Comparison of ENCODE assay signal across 8 cellular contexts in genomic region chr14:23153891-23154796, GRCh38. TPM values are rescaled to one million over a fixed set of nuclear protein-coding genes. Genes with fewer than 3 reads are reported as not detected.
DNase-seq lines count a peak whose midpoint lies in the region; ATAC-seq and TF ChIP-seq lines count a peak whose summit lies in the region.

No MANE protein-coding gene starts in this region.

- H3K4me1 ChIP-seq in mesendoderm (ENCODE audit: control insufficient read depth, low read depth, low read length) (peaks cover 10% of the 10 kb centered on the region), urinary bladder (ENCODE audit: insufficient read depth) (peaks cover 3% of the 10 kb centered on the region)

- no peak overlapping the region for H2BK120ac ChIP-seq in mesendoderm (ENCODE audit: low read depth, low read length)

- H3K4me2 ChIP-seq in mesendoderm (ENCODE audit: low read length): no peak overlapping the region

- peaks cover 27% of the 10 kb centered on the region for H3K4me1 Mint-ChIP-seq in CD14-positive monocyte
- peaks cover 74% of the 10 kb centered on the region for H3K4me1 Mint-ChIP-seq in dendritic cell treated with granulocyte-macrophage colony-stimulating factor and Interleukin-4, amounts not matched to agents 40 ng/mL and 50 ng/mL, for 4 days (ENCODE audit: low read depth)

- H3K79me1 ChIP-seq in mesendoderm (ENCODE audit: low read length): no peaks in the 10 kb centered on the region

- H3K18ac ChIP-seq in mesendoderm (ENCODE audit: low read length): peak overlapping the region; percentile 39

- no peak overlapping the region for H3K23ac ChIP-seq in mesendoderm (ENCODE audit: low read length)

- no peaks in the 10 kb centered on the region for H3K79me2 ChIP-seq in mesendoderm (ENCODE audit: control insufficient read depth, insufficient read depth, low read length)

- no peak overlapping the region for H2BK15ac ChIP-seq in mesendoderm (replicated peaks; ENCODE audit: low read depth)

- no peak overlapping the region for H3K4me3 ChIP-seq in mesendoderm (ENCODE audit: low read length)
- peak overlapping the region; percentile 33 for H3K4me3 ChIP-seq in urinary bladder (ENCODE audit: low read depth, low read length)

- no peaks in the 10 kb centered on the region for H3K36me3 Mint-ChIP-seq in CD14-positive monocyte
- H3K36me3 Mint-ChIP-seq in dendritic cell treated with granulocyte-macrophage colony-stimulating factor and Interleukin-4, amounts not matched to agents 40 ng/mL and 50 ng/mL, for 4 days (ENCODE audit: low read depth): peaks cover 88% of the 10 kb centered on the region

- no peaks in the 10 kb centered on the region for H3K36me3 ChIP-seq in mesendoderm (ENCODE audit: control insufficient read depth, insufficient read depth, low read length)
- H3K36me3 ChIP-seq in urinary bladder (ENCODE audit: insufficient read depth): no peaks in the 10 kb centered on the region

- H3K56ac ChIP-seq in mesendoderm (ENCODE audit: low read length): peak overlapping the region; percentile 50

- no peaks in the 10 kb centered on the region for H3K27me3 ChIP-seq in mesendoderm (ENCODE audit: insufficient read depth, low read length, poor library complexity)

- no peak overlapping the region for H3K4ac ChIP-seq in mesendoderm (ENCODE audit: low read depth, low read length)

- H3K9me3 Mint-ChIP-seq in CD14-positive monocyte: peaks cover 0 to 2% (median 0%) of the 10 kb centered on the region in 7 donors
- H3K9me3 Mint-ChIP-seq in dendritic cell treated with granulocyte-macrophage colony-stimulating factor and Interleukin-4, amounts not matched to agents 40 ng/mL and 50 ng/mL, for 4 days: no peaks in the 10 kb centered on the region

- no peak overlapping the region for H3K27ac ChIP-seq in mesendoderm (ENCODE audit: low read depth, low read length)
- peak overlapping the region; percentile 97 for H3K27ac ChIP-seq in urinary bladder (ENCODE audit: low read depth)

- peak overlapping the region in 6 of 7 donors; percentile 12 to 85 (median 72) for H3K27ac Mint-ChIP-seq in CD14-positive monocyte
- peak overlapping the region; percentile 91 for H3K27ac Mint-ChIP-seq in dendritic cell treated with granulocyte-macrophage colony-stimulating factor and Interleukin-4, amounts not matched to agents 40 ng/mL and 50 ng/mL, for 4 days

- no peak for TF ChIP-seq CTCF in CD14-positive monocyte (IDR thresholded peaks at IDR 0.05)

- peak overlapping the region; percentile 52 for H3K4me3 Mint-ChIP-seq in CD14-positive monocyte
- H3K4me3 Mint-ChIP-seq in dendritic cell treated with granulocyte-macrophage colony-stimulating factor and Interleukin-4, amounts not matched to agents 40 ng/mL and 50 ng/mL, for 4 days: peak overlapping the region; percentile 73

- ATAC-seq in HG02981 (IDR thresholded peaks at IDR 0.05; ENCODE audit: unreplicated experiment): no peak

- peaks cover 0 to 3% (median 0%) of the 10 kb centered on the region in 3 donors for H3K27me3 Mint-ChIP-seq in CD14-positive monocyte (ENCODE audit: low read depth in 3 of 3)
- no peaks in the 10 kb centered on the region for H3K27me3 Mint-ChIP-seq in dendritic cell treated with granulocyte-macrophage colony-stimulating factor and Interleukin-4, amounts not matched to agents 40 ng/mL and 50 ng/mL, for 4 days

- DNase-seq in CD14-positive monocyte (ENCODE audit: low spot score) (no peak), NCI-H2171 (lab: John Stamatoyannopoulos, UW) (peak; percentile 19), mesendoderm (peak; percentile 72), NCI-H2081 (lab: John Stamatoyannopoulos, UW) (no peak), NCI-H526 treated with DMSO at 0.1 percent for 48 hours (lab: John Stamatoyannopoulos, UW) (no peak)

- no peak overlapping the region for H2AK5ac ChIP-seq in mesendoderm (ENCODE audit: low read length)

- peak overlapping the region; percentile 5 for H4K5ac ChIP-seq in mesendoderm (ENCODE audit: low read length)

- no CpG with 5 or more reads among the region's 28 CpGs for WGBS in mesendoderm (ENCODE audit: extremely low coverage, insufficient coverage, low lambda C conversion rate)
- WGBS in urinary bladder: 16% methylated on average over 28 of the region's 28 CpGs

- no peak overlapping the region for H4K8ac ChIP-seq in mesendoderm (ENCODE audit: low read depth, low read length)

- peak overlapping the region; percentile 18 for H3K9ac ChIP-seq in mesendoderm (ENCODE audit: low read length)

- intact Hi-C loops in CD14-positive monocyte (cut with micrococcal nuclease): no loop called here
- intact Hi-C loops in dendritic cell treated with granulocyte-macrophage colony-stimulating factor and Interleukin-4, amounts not matched to agents 40 ng/mL and 50 ng/mL, for 4 days (cut with micrococcal nuclease): loop anchor here (2.0 kb wide), 2 partner anchors 27 to 33 kb away; no protein-coding TSS in a partner anchor

- no peak overlapping the region for H2BK5ac ChIP-seq in mesendoderm (ENCODE audit: low read length)

RNA-seq across cellular contexts. Expression of gene SLC7A8, which starts 29.3 kb away (rescaled TPM):
- polyA plus RNA-seq in CD14-positive monocyte (under 1 TPM; 0.25 to 0.53 TPM), urinary bladder (35.5 TPM)
- 73.0 TPM for polyA plus RNA-seq in mesendoderm (2013, experiment 1 of 2)
- 73.7 TPM for polyA plus RNA-seq in mesendoderm (2013, experiment 2 of 2)
- 8.4 TPM for total RNA-seq in urinary bladder

RNA-seq across cellular contexts. Expression of gene CEBPE, which starts 35.1 kb away (rescaled TPM):
- polyA plus RNA-seq in CD14-positive monocyte (1 to 10 TPM in 1 of 2 donors, under 1 TPM in 1; 0.73 to 1.3 TPM), urinary bladder (0.06 TPM)
- polyA plus RNA-seq in mesendoderm (2013, experiment 1 of 2): 0.04 TPM
- polyA plus RNA-seq in mesendoderm (2013, experiment 2 of 2): 0.07 TPM
- not detected for total RNA-seq in urinary bladder

RNA-seq across cellular contexts. Expression of gene CIROP, which starts 49.4 kb away (rescaled TPM):
- not detected for polyA plus RNA-seq in CD14-positive monocyte
- 0.04 TPM for polyA plus RNA-seq in mesendoderm (2013, experiment 1 of 2)
- polyA plus RNA-seq in mesendoderm (2013, experiment 2 of 2): 0.06 TPM
- not detected for total RNA-seq in urinary bladder
- polyA plus RNA-seq in urinary bladder: not detected

RNA-seq across cellular contexts. Expression of gene C14orf119, which starts 58.8 kb away (rescaled TPM):
- polyA plus RNA-seq in CD14-positive monocyte (100 to 1,000 TPM; 106 to 110 TPM), urinary bladder (51.8 TPM)
- 37.0 TPM for polyA plus RNA-seq in mesendoderm (2013, experiment 1 of 2)
- polyA plus RNA-seq in mesendoderm (2013, experiment 2 of 2): 35.2 TPM
- 37.2 TPM for total RNA-seq in urinary bladder

RNA-seq across cellular contexts. Expression of gene ACIN1, which starts 59.2 kb away (rescaled TPM):
- polyA plus RNA-seq in CD14-positive monocyte (1 to 10 TPM; 2.8 to 5.4 TPM), urinary bladder (82.2 TPM)
- polyA plus RNA-seq in mesendoderm (2013, experiment 1 of 2): 212 TPM
- 206 TPM for polyA plus RNA-seq in mesendoderm (2013, experiment 2 of 2)
- 87.9 TPM for total RNA-seq in urinary bladder

Comparison
In these comparisons a context has a peak if more than half of its experiments do, and no peak if none do; other contexts are left out.
1. DNase-seq: peak in NCI-H2171 (single experiment) and mesendoderm (single experiment); none in CD14-positive monocyte (single experiment), NCI-H2081 (0 of 2) and NCI-H526 treated with DMSO at 0.1 percent for 48 hours (single experiment).
2. RNA of gene SLC7A8, which starts 29.3 kb away (polyA plus RNA-seq): 35.5 TPM in urinary bladder (single experiment); 0.25 to 0.53 TPM in CD14-positive monocyte; every median in the first group is over 10 times any median in the second.